ENCODE assay signal across 16 cellular contexts in the genomic region with DNA sequence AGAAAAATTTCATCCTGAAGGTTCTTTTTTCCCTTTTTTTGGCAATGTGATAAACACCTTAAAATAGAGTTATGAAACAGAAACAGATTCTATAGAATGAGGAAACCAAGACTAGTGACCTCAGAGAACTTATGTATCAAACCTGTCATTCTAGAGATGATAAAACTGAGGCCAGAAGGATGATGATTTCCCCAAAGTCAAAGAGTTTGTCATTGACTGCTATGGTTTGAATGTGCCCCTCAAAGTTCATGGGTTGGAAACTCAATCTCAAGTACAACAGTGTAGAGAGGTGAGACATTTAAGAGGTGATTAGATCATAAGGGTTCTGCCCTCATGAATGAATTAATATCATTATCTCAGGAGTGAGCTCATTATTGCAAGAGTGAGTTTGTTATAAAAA. TPM values are rescaled to one million over a fixed set of nuclear protein-coding genes. Genes with fewer than 3 reads are reported as not detected.
A peak's percentile ranks its signal among the peaks of the same experiment; 100 is the strongest.
DNase-seq lines count a peak whose midpoint lies in the region; ATAC-seq and TF ChIP-seq lines count a peak whose summit lies in the region.
"Had no signal": no experiment of that assay in that cellular context is flagged by ENCODE, and none has a peak within 500 bp of the region (broad histone marks: within the 10 kb centered on the region; RNA-seq: fewer than 3 reads in every experiment).

No MANE protein-coding gene starts in this region.

- peak overlapping the region in 6 of 8 donors; percentile 1 to 51 (median 46) for H3K27ac ChIP-seq in spleen
- H3K27ac ChIP-seq: SJSA1 had no signal

- H2AFZ ChIP-seq in Loucy (ENCODE audit: low read length): 0 out of 2 replicates have a peak overlapping the region, but pooled peaks have one; percentile 68

- H3K9me3 ChIP-seq in Loucy (ENCODE audit: insufficient read depth, low read depth, low read length) (no peaks in the 10 kb centered on the region), spleen (no peaks in the 10 kb centered on the region)
- H3K9me3 ChIP-seq: SJSA1 had no signal

- H3K4me3 Mint-ChIP-seq in T-cell: no peak overlapping the region
- H3K4me3 Mint-ChIP-seq: activated naive CD4-positive, alpha-beta T cell treated with anti-CD3 and anti-CD28 coated beads, Interleukin-2, amount 50 U/mL, for 24 hours; dendritic cell treated with granulocyte-macrophage colony-stimulating factor and Interleukin-4, amounts not matched to agents 40 ng/mL and 50 ng/mL, for 4 days; neural crest cell had no signal

- peaks cover 21% of the 10 kb centered on the region for H3K4me1 ChIP-seq in Loucy (ENCODE audit: insufficient read depth, low read length, poor library complexity, severe bottlenecking)
- H3K4me1 ChIP-seq in spleen: peaks cover 0 to 61% (median 33%) of the 10 kb centered on the region in 6 donors
- H3K4me1 ChIP-seq: SJSA1 had no signal

- H3K4me3 ChIP-seq in Loucy (ENCODE audit: low read length, poor library complexity, severe bottlenecking) (no peak overlapping the region), spleen (no peak overlapping the region)
- H3K4me3 ChIP-seq: SJSA1 had no signal

- no peak overlapping the region for H3K4me2 ChIP-seq in Loucy (ENCODE audit: low read depth, low read length, poor library complexity, severe bottlenecking)

- peaks cover 0 to 6% (median 0%) of the 10 kb centered on the region in 3 donors for H3K9me3 Mint-ChIP-seq in T-cell
- H3K9me3 Mint-ChIP-seq: activated naive CD4-positive, alpha-beta T cell treated with anti-CD3 and anti-CD28 coated beads, Interleukin-2, amount 50 U/mL, for 24 hours; dendritic cell treated with granulocyte-macrophage colony-stimulating factor and Interleukin-4, amounts not matched to agents 40 ng/mL and 50 ng/mL, for 4 days; neural crest cell had no signal

- ATAC-seq in GM18909 (IDR thresholded peaks at IDR 0.05; ENCODE audit: poor library complexity, unreplicated experiment) (peak; percentile 46), HG02610 (IDR thresholded peaks at IDR 0.05; ENCODE audit: unreplicated experiment) (peak; percentile 44), T-cell (replicated peaks in 1 of 4) (no peak)

- TF ChIP-seq POLR2A in spleen (IDR thresholded peaks at IDR 0.05): no peak

- DNase-seq in spleen (no peak), HUDEP-2 (lab: John Stamatoyannopoulos, UW; ENCODE audit: unreplicated experiment in 76 of 76) (no peak), GM19240 (ENCODE audit: insufficient read length, low spot score) (no peak), LoVo (ENCODE audit: low spot score) (no peak), T-cell (no peak)
- DNase-seq: activated CD4-positive, alpha-beta T cell treated with anti-CD3 and anti-CD28 coated beads, Interleukin-2, amount 50 U/mL, for 1 hour; KBM-7; NCI-H2171 treated with DMSO at 0.1 percent for 48 hours had no signal

- no peaks in the 10 kb centered on the region for H3F3A ChIP-seq in Loucy (ENCODE audit: low read depth)

- CTCF ChIA-PET in T-cell (lab: Charles Lee): no interaction called here

- H3K27me3 ChIP-seq in Loucy (ENCODE audit: insufficient read depth, low read length, poor library complexity, severe bottlenecking) (no peaks in the 10 kb centered on the region), spleen (replicated peaks in 1 of 7) (no peaks in the 10 kb centered on the region)
- H3K27me3 ChIP-seq: SJSA1 had no signal

- H3K36me3 ChIP-seq in Loucy (ENCODE audit: insufficient read depth, low read length): no peaks in the 10 kb centered on the region
- no peaks in the 10 kb centered on the region for H3K36me3 ChIP-seq in spleen
- H3K36me3 ChIP-seq: SJSA1 had no signal

- H3K27ac Mint-ChIP-seq in T-cell: no peak overlapping the region
- H3K27ac Mint-ChIP-seq: activated naive CD4-positive, alpha-beta T cell treated with anti-CD3 and anti-CD28 coated beads, Interleukin-2, amount 50 U/mL, for 24 hours; dendritic cell treated with granulocyte-macrophage colony-stimulating factor and Interleukin-4, amounts not matched to agents 40 ng/mL and 50 ng/mL, for 4 days had no signal

- H3K36me3 Mint-ChIP-seq in T-cell: no peaks in the 10 kb centered on the region
- H3K36me3 Mint-ChIP-seq: activated naive CD4-positive, alpha-beta T cell treated with anti-CD3 and anti-CD28 coated beads, Interleukin-2, amount 50 U/mL, for 24 hours had no signal

- TF ChIP-seq CTCF in Loucy (conservative IDR thresholded peaks at IDR 0.05; ENCODE audit: low read length): no peak
- TF ChIP-seq CTCF in spleen (IDR thresholded peaks at IDR 0.05 in 8 of 11, conservative IDR thresholded peaks at IDR 0.05 in 3 of 11): no peak

- H4K20me1 ChIP-seq in Loucy (ENCODE audit: insufficient read depth, low read length, poor library complexity, severe bottlenecking): no peaks in the 10 kb centered on the region

- H3K9ac ChIP-seq in Loucy (ENCODE audit: low read depth, low read length, poor library complexity, severe bottlenecking): no peak overlapping the region

- H3K9me2 ChIP-seq in Loucy (replicated peaks; ENCODE audit: low read depth, low read length): no peaks in the 10 kb centered on the region

- intact Hi-C loops in spleen (cut with DNase I; ENCODE audit: low total_unique reads): no loop called here

- H3K79me2 ChIP-seq in Loucy (ENCODE audit: insufficient read depth, low read length): no peaks in the 10 kb centered on the region

- POLR2A ChIA-PET in T-cell (lab: Charles Lee): no interaction called here

- H3K4me1 Mint-ChIP-seq in T-cell: peaks cover 0 to 3% (median 0%) of the 10 kb centered on the region in 3 donors
- H3K4me1 Mint-ChIP-seq: activated naive CD4-positive, alpha-beta T cell treated with anti-CD3 and anti-CD28 coated beads, Interleukin-2, amount 50 U/mL, for 24 hours; neural crest cell had no signal

- H3K27me3 Mint-ChIP-seq in T-cell: peaks cover 0 to 12% of the 10 kb centered on the region in 2 donors
- H3K27me3 Mint-ChIP-seq: dendritic cell treated with granulocyte-macrophage colony-stimulating factor and Interleukin-4, amounts not matched to agents 40 ng/mL and 50 ng/mL, for 4 days had no signal

RNA-seq across cellular contexts. Expression of gene BEND5, which starts 13.7 kb away (rescaled TPM):
- total RNA-seq in spleen: 10 to 100 TPM in 6 of 7 donors, 1 to 10 TPM in 1; 7.5 to 17.8 (median 13.9) TPM
- 10 to 100 TPM; 24.6 to 39.2 (median 37.9) TPM for polyA plus RNA-seq in spleen
- 1 to 10 TPM; 3.3 to 7.9 (median 5.6) TPM for total RNA-seq in T-cell
- total RNA-seq: fibroblast of villous mesenchyme, SJSA1 had no signal

Comparison
In these comparisons a context has a peak if more than half of its experiments do, and no peak if none do; other contexts are left out.
1. ATAC-seq: peak in GM18909 (single experiment) and HG02610 (single experiment); none in T-cell (0 of 4).